ENCODE assay signal across 24 cellular contexts in the genomic region with DNA sequence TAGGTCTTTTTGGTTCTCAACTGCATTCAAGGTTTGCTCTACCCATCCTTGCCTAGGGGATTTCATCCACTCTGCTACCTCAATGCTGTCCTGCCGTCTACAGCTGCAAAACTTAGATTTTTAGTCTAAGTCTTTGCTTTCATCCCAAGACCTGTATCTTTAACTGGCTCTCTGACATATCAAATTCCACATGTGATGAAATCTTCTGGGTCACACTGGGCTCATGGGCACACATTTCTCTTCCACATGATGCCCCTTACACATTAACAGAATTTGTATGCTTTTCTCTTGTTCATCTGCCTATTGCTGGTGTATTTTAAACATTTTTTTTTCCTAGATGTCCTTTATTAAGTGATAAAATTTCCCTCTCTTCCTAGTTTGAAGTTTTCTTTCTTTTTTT. TPM values are rescaled to one million over a fixed set of nuclear protein-coding genes. Genes with fewer than 3 reads are reported as not detected.
DNase-seq lines count a peak whose midpoint lies in the region; ATAC-seq, FAIRE-seq and TF ChIP-seq lines count a peak whose summit lies in the region.
"Had no signal": no experiment of that assay in that cellular context is flagged by ENCODE, and none has a peak within 500 bp of the region (broad histone marks: within the 10 kb centered on the region; RNA-seq: fewer than 3 reads in every experiment).

No MANE protein-coding gene starts in this region.

- ATAC-seq in HepG2: no peak
- peak; percentile 47 to 79 for ATAC-seq in gastrocnemius medialis
- no peak for ATAC-seq in HG03196 (IDR thresholded peaks at IDR 0.05; ENCODE audit: unreplicated experiment)
- ATAC-seq: GM23338, HCT116 had no signal

- TF ChIP-seq EP300 in HepG2 (IDR thresholded peaks at IDR 0.05; ENCODE audit: low read depth in 2 of 2, low read length in 2 of 2) (no peak), HepG2 (CRISPR knock-in tag; IDR thresholded peaks at IDR 0.05; ENCODE audit: borderline replicate concordance) (no peak)

- H3K4me1 ChIP-seq in liver (ENCODE audit: control insufficient read depth in 4 of 4, insufficient read depth in 4 of 4, low read length in 3 of 4): peaks cover 4 to 44% (median 36%) of the 10 kb centered on the region in 4 donors
- peaks cover 15% of the 10 kb centered on the region for H3K4me1 ChIP-seq in HepG2 (ENCODE audit: insufficient read depth, low read length)
- peaks cover 10% of the 10 kb centered on the region for H3K4me1 ChIP-seq in neural progenitor cell
- no peaks in the 10 kb centered on the region for H3K4me1 ChIP-seq in gastrocnemius medialis
- no peaks in the 10 kb centered on the region for H3K4me1 ChIP-seq in vagina
- H3K4me1 ChIP-seq: BLaER1 had no signal

- POLR2A ChIA-PET in HepG2 (lab: Yijun Ruan, JAX): no interaction called here

- in situ Hi-C loops in HepG2 (cut with HindIII; ENCODE audit: extremely low pct_ligation_motif_present, low pct_unique_long_range_greater_than_20kb) (no loop called here), gastrocnemius medialis (cut with MboI; ENCODE audit: low sequenced_read_pairs in 4 of 4) (no loop called here)

- H3K36me3 ChIP-seq in liver (ENCODE audit: control insufficient read depth in 4 of 4, insufficient read depth in 3 of 4, low read depth in 1 of 4, low read length in 3 of 4) (no peaks in the 10 kb centered on the region), HepG2 (replicated peaks in 1 of 2; ENCODE audit: control insufficient read depth in 1 of 2, insufficient read depth in 2 of 2, low read length in 2 of 2) (no peaks in the 10 kb centered on the region), neural progenitor cell (no peaks in the 10 kb centered on the region), gastrocnemius medialis (no peaks in the 10 kb centered on the region), vagina (no peaks in the 10 kb centered on the region)
- H3K36me3 ChIP-seq: BLaER1 had no signal

- peak overlapping the region; percentile 12 to 81 for H3K27ac ChIP-seq in liver (ENCODE audit: low read depth in 1 of 2, low read length in 2 of 2)
- H3K27ac ChIP-seq in HepG2 (ENCODE audit: extremely low read length, insufficient read depth, low read length): no peak overlapping the region
- no peak overlapping the region for H3K27ac ChIP-seq in neural progenitor cell
- no peak overlapping the region for H3K27ac ChIP-seq in gastrocnemius medialis
- no peak overlapping the region for H3K27ac ChIP-seq in vagina
- H3K27ac ChIP-seq: 22Rv1, BLaER1, C4-2B had no signal

- no peaks in the 10 kb centered on the region for H3K9me3 ChIP-seq in liver (ENCODE audit: control insufficient read depth in 4 of 4, low read length in 3 of 4)
- no peaks in the 10 kb centered on the region for H3K9me3 ChIP-seq in HepG2 (ENCODE audit: low read length)
- no peaks in the 10 kb centered on the region for H3K9me3 ChIP-seq in neural progenitor cell (ENCODE audit: low read depth)
- no peaks in the 10 kb centered on the region for H3K9me3 ChIP-seq in gastrocnemius medialis
- no peaks in the 10 kb centered on the region for H3K9me3 ChIP-seq in vagina

- WGBS in liver: 46% methylated on average over 1 of the region's 1 CpG
- 42% methylated on average over 1 of the region's 1 CpG for WGBS in HepG2 (ENCODE audit: low lambda C conversion rate)

- peaks cover 7% of the 10 kb centered on the region for H3K9me3 Mint-ChIP-seq in neural progenitor cell

- H3K27me3 ChIP-seq in liver (ENCODE audit: control insufficient read depth in 4 of 4, insufficient read depth in 4 of 4, low read length in 3 of 4) (no peaks in the 10 kb centered on the region), HepG2 (ENCODE audit: control insufficient read depth in 1 of 2, insufficient read depth in 2 of 2, low read length in 2 of 2) (no peaks in the 10 kb centered on the region), neural progenitor cell (no peaks in the 10 kb centered on the region), gastrocnemius medialis (no peaks in the 10 kb centered on the region), vagina (no peaks in the 10 kb centered on the region)
- H3K27me3 ChIP-seq: BLaER1 had no signal

- H3K79me2 ChIP-seq in HepG2 (ENCODE audit: insufficient read depth, low read length): no peaks in the 10 kb centered on the region
- no peaks in the 10 kb centered on the region for H3K79me2 ChIP-seq in neural progenitor cell (ENCODE audit: low read depth)

- TF ChIP-seq CTCF in liver (IDR thresholded peaks at IDR 0.05; ENCODE audit: low read depth, low read length, missing input control) (no peak), HepG2 (CRISPR knock-in tag; IDR thresholded peaks at IDR 0.05) (no peak), neural progenitor cell (IDR thresholded peaks at IDR 0.05) (no peak), gastrocnemius medialis (IDR thresholded peaks at IDR 0.05 in 4 of 5, conservative IDR thresholded peaks at IDR 0.05 in 1 of 5) (no peak), vagina (IDR thresholded peaks at IDR 0.05) (no peak)

- peaks cover 4% of the 10 kb centered on the region for H3K36me3 Mint-ChIP-seq in neural progenitor cell
- H3K36me3 Mint-ChIP-seq: CD4-positive, CD25-positive, alpha-beta regulatory T cell had no signal

- TF ChIP-seq RAD21 in liver (IDR thresholded peaks at IDR 0.05): peak in 1 of 2 donors; percentile 16
- TF ChIP-seq RAD21 in HepG2 (CRISPR knock-in tag; IDR thresholded peaks at IDR 0.05): no peak

- CTCF ChIA-PET in HepG2 (lab: Yijun Ruan, JAX; ENCODE audit: low intra/inter-chr PET ratio, low total read pairs): no interaction called here

- H3K4me2 ChIP-seq in HepG2 (ENCODE audit: low read depth, low read length): no peak overlapping the region
- H3K4me2 ChIP-seq in neural progenitor cell: no peak overlapping the region
- H3K4me2 ChIP-seq: BLaER1, GM23338 had no signal

- H3K27me3 Mint-ChIP-seq in neural progenitor cell (ENCODE audit: insufficient read depth, low read depth): no peaks in the 10 kb centered on the region
- H3K27me3 Mint-ChIP-seq: CD4-positive, CD25-positive, alpha-beta regulatory T cell had no signal

- no peak overlapping the region for H3K4me3 Mint-ChIP-seq in neural progenitor cell
- H3K4me3 Mint-ChIP-seq: B cell; CD4-positive, CD25-positive, alpha-beta regulatory T cell; CD8-positive, alpha-beta memory T cell; GM23338; H9 had no signal

- FAIRE-seq in HepG2 (lab: Jason Lieb, UNC): no peak
- FAIRE-seq: A204.1, D721Med, GM12891, GM18507 had no signal

- peaks cover 25% of the 10 kb centered on the region for H3K4me1 Mint-ChIP-seq in neural progenitor cell
- H3K4me1 Mint-ChIP-seq: B cell; CD4-positive, CD25-positive, alpha-beta regulatory T cell; CD8-positive, alpha-beta memory T cell had no signal

- intact Hi-C loops in HepG2 (cut with micrococcal nuclease; ENCODE audit: unreplicated experiment): no loop called here
- intact Hi-C loops in gastrocnemius medialis (cut with DNase I; ENCODE audit: low total_unique reads): no loop called here
- intact Hi-C loops in vagina (cut with DNase I): no loop called here

- TF ChIP-seq POLR2A in HepG2 (IDR thresholded peaks at IDR 0.05; ENCODE audit: insufficient read depth in 1 of 2, low read depth in 2 of 2, low read length in 2 of 2) (no peak), gastrocnemius medialis (IDR thresholded peaks at IDR 0.05) (no peak), vagina (IDR thresholded peaks at IDR 0.05) (no peak)

- no peak for DNase-seq in HepG2 (ENCODE audit: low spot score)
- no peak for DNase-seq in neural progenitor cell (ENCODE audit: low spot score)
- no peak for DNase-seq in gastrocnemius medialis
- DNase-seq in vagina (ENCODE audit: extremely low spot score in 2 of 2): no peak
- DNase-seq: CD4-positive, CD25-positive, alpha-beta regulatory T cell; CD8-positive, alpha-beta memory T cell; DMS 273 treated with DMSO at 0.1 percent for 48 hours; DMS53; DMS79 treated with DMSO at 0.1 percent for 48 hours; GF-D8; H9 had no signal

- BruUV-seq in HepG2 (replicated peaks; lab: Mats Ljungman, UMichigan): no TSS peak

- H3K9ac ChIP-seq in liver (ENCODE audit: low read depth in 1 of 2, low read length in 2 of 2): peak overlapping the region in 1 of 2 donors; percentile 19
- H3K9ac ChIP-seq in HepG2 (ENCODE audit: insufficient read depth, low read depth, low read length): no peak overlapping the region
- no peak overlapping the region for H3K9ac ChIP-seq in neural progenitor cell
- H3K9ac ChIP-seq: BLaER1 had no signal

- no peak overlapping the region for H2AFZ ChIP-seq in HepG2 (ENCODE audit: low read length)
- no peak overlapping the region for H2AFZ ChIP-seq in neural progenitor cell (replicated peaks)
- H2AFZ ChIP-seq: GM23338 had no signal

- H3F3A ChIP-seq in neural progenitor cell (ENCODE audit: low read depth): no peaks in the 10 kb centered on the region

- no peak overlapping the region for H3K4me3 ChIP-seq in liver (ENCODE audit: low read depth in 1 of 3, low read length in 3 of 3)
- H3K4me3 ChIP-seq in HepG2 (replicated peaks in 1 of 3; ENCODE audit: insufficient read depth in 1 of 3, low read depth in 2 of 3, low read length in 3 of 3): no peak overlapping the region
- H3K4me3 ChIP-seq in neural progenitor cell: no peak overlapping the region
- no peak overlapping the region for H3K4me3 ChIP-seq in gastrocnemius medialis
- no peak overlapping the region for H3K4me3 ChIP-seq in vagina
- H3K4me3 ChIP-seq: BLaER1, GM23338 had no signal

- H3K27ac Mint-ChIP-seq in neural progenitor cell: peak overlapping the region; percentile 14
- H3K27ac Mint-ChIP-seq: B cell; CD4-positive, CD25-positive, alpha-beta regulatory T cell; CD8-positive, alpha-beta memory T cell; GM23338; H9 had no signal

- H4K20me1 ChIP-seq in HepG2 (ENCODE audit: insufficient read depth, low read length): no peaks in the 10 kb centered on the region
- no peaks in the 10 kb centered on the region for H4K20me1 ChIP-seq in neural progenitor cell (ENCODE audit: low read depth)
- H4K20me1 ChIP-seq: BLaER1 had no signal

RNA-seq across cellular contexts. Expression of a gene that starts 39.6 kb away (rescaled TPM):
- total RNA-seq in liver: 10 to 100 TPM; 16.0 to 20.9 TPM
- 10 to 100 TPM in 1 of 2 donors, 1 to 10 TPM in 1; 9.7 to 17.5 TPM for polyA plus RNA-seq in liver
- total RNA-seq in HepG2 (2016; rRNA removed; fragmentation: Illumina TruSeq; extraction: Trizol): 0.10 and 0.31 TPM in 2 replicates
- total RNA-seq in HepG2 (2016; cell fraction: cytosol; rRNA removed; fragmentation: Illumina TruSeq; extraction: Trizol; ENCODE audit: low read depth): under 0.01 and 0.10 TPM in 2 replicates
- total RNA-seq in HepG2 (2016; cell fraction: insoluble cytoplasmic fraction; rRNA removed; fragmentation: Illumina TruSeq; extraction: Trizol): 0.15 and 0.30 TPM in 2 replicates
- total RNA-seq in HepG2 (2016; cell fraction: membrane; rRNA removed; fragmentation: Illumina TruSeq; extraction: Trizol): 0.06 and 0.14 TPM in 2 replicates
- 0.47 and 0.65 TPM in 2 replicates for total RNA-seq in HepG2 (2016; cell fraction: nucleus; rRNA removed; fragmentation: Illumina TruSeq; extraction: Trizol)
- 0.07 and 0.13 TPM in 2 replicates for polyA plus RNA-seq in HepG2 (2011; rRNA removed)
- 0.01 and 0.09 TPM in 2 replicates for polyA plus RNA-seq in HepG2 (2011; cell fraction: cytosol; rRNA removed)
- 0.18 and 0.31 TPM in 2 replicates for polyA plus RNA-seq in HepG2 (2011; cell fraction: nucleus; rRNA removed)
- 0.03 and 0.04 TPM in 2 replicates for polyA plus RNA-seq in HepG2 (2012)
- not detected in 2 replicates for polyA plus RNA-seq in HepG2 (2016; cell fraction: cytosol; fragmentation: Illumina TruSeq; extraction: Trizol; ENCODE audit: low read depth)
- 0.25 and 0.30 TPM in 2 replicates for polyA plus RNA-seq in HepG2 (2016; cell fraction: insoluble cytoplasmic fraction; fragmentation: Illumina TruSeq; extraction: Trizol; ENCODE audit: low read depth)
- 0.08 and 0.10 TPM in 2 replicates for polyA plus RNA-seq in HepG2 (2016; cell fraction: membrane; fragmentation: Illumina TruSeq; extraction: Trizol; ENCODE audit: low read depth)
- 0.51 and 0.52 TPM in 2 replicates for polyA plus RNA-seq in HepG2 (2016; cell fraction: nucleus; fragmentation: Illumina TruSeq; extraction: Trizol; ENCODE audit: insufficient read depth, low read depth)
- polyA minus RNA-seq in HepG2 (2011; rRNA and poly(A)+ RNA removed; ENCODE audit: low replicate concordance): 0.12 TPM in 1 of 2 replicates, not detected in the other
- 0.20 and 0.35 TPM in 2 replicates for polyA minus RNA-seq in HepG2 (2011; cell fraction: cytosol; rRNA and poly(A)+ RNA removed)
- polyA minus RNA-seq in HepG2 (2011; cell fraction: nucleus; rRNA and poly(A)+ RNA removed): 0.25 and 0.26 TPM in 2 replicates
- 10.8 and 13.5 TPM in 2 replicates for total RNA-seq in neural progenitor cell (ENCODE audit: low replicate concordance)
- 10 to 100 TPM; 10.9 to 46.7 (median 32.5) TPM for total RNA-seq in gastrocnemius medialis
- 52.5 TPM for total RNA-seq in vagina
- total RNA-seq: G401 had no signal

Comparison
In these comparisons a context has a peak if more than half of its experiments do, and no peak if none do; other contexts are left out.
1. H3K27ac ChIP-seq: peak in liver (2 of 2); none in HepG2 (single experiment), neural progenitor cell (single experiment), gastrocnemius medialis (0 of 4) and vagina (single experiment).
2. ATAC-seq: peak in gastrocnemius medialis (2 of 2); none in HepG2 (single experiment) and HG03196 (single experiment).